In the genomic region with DNA sequence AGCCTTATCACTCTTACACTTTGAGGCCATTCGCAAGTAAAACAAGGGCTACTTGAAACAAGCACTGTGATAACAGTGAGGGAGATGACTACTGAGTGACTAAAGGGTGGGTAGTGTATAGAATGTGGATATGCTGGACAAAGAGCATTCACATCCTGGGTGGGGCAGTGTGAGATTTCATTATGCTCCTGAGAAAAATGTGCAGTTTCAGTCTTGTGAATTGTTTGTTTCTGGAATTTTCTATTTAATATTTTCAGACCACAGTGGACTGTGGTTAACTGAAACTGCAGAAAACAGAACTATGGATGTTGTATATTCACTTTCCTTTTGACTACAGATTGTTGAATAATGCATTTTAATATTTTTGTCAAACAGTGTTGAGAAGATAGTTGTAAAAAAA, we compare ENCODE assay signal across 9 cellular contexts. TPM values are rescaled to one million over a fixed set of nuclear protein-coding genes. Genes with fewer than 3 reads are reported as not detected.
DNase-seq lines count a peak whose midpoint lies in the region; ATAC-seq lines count a peak whose summit lies in the region.
"Had no signal": no experiment of that assay in that cellular context is flagged by ENCODE, and none has a peak within 500 bp of the region (broad histone marks: within the 10 kb centered on the region; RNA-seq: fewer than 3 reads in every experiment).

No MANE protein-coding gene starts in this region.

- no peak overlapping the region for H3K4me3 Mint-ChIP-seq in activated naive CD4-positive, alpha-beta T cell treated with anti-CD3 and anti-CD28 coated beads for 36 hours
- H3K4me3 Mint-ChIP-seq: dendritic cell treated with granulocyte-macrophage colony-stimulating factor and Interleukin-4, amounts not matched to agents 40 ng/mL and 50 ng/mL, for 4 days had no signal

- intact Hi-C loops in activated naive CD4-positive, alpha-beta T cell treated with anti-CD3 and anti-CD28 coated beads for 36 hours (cut with micrococcal nuclease), result no loop called here

- DNase-seq in COLO829 (ENCODE audit: low spot score) (peak; percentile 71), HPDE6-E6E7 (ENCODE audit: extremely low spot score) (peak; percentile 62), fibroblast of the conjunctiva (ENCODE audit: low read depth) (peak; percentile 32), NCI-H748 treated with DMSO at 0.1 percent for 48 hours (lab: John Stamatoyannopoulos, UW) (no peak), NCI-H446 treated with DMSO at 0.1 percent for 48 hours (lab: John Stamatoyannopoulos, UW) (no peak)
- no peak for DNase-seq in NK-92 treated with Interleukin-12 subunit alpha and Interleukin-12 subunit beta, amount 100 ng/mL, for 24 hours (lab: John Stamatoyannopoulos, UW)
- no peak for DNase-seq in activated naive CD4-positive, alpha-beta T cell treated with anti-CD3 and anti-CD28 coated beads for 36 hours

- H3K9me3 Mint-ChIP-seq in activated naive CD4-positive, alpha-beta T cell treated with anti-CD3 and anti-CD28 coated beads for 36 hours, result peaks cover 7% of the 10 kb centered on the region

- peak; percentile 81 for ATAC-seq in GM21528 (IDR thresholded peaks at IDR 0.05; ENCODE audit: low FRiP score, unreplicated experiment)

- CTCF ChIA-PET in activated naive CD4-positive, alpha-beta T cell treated with anti-CD3 and anti-CD28 coated beads for 36 hours (lab: Charles Lee), result no interaction called here

- no peaks in the 10 kb centered on the region for H3K27me3 Mint-ChIP-seq in activated naive CD4-positive, alpha-beta T cell treated with anti-CD3 and anti-CD28 coated beads for 36 hours (ENCODE audit: low read depth)
- H3K27me3 Mint-ChIP-seq: dendritic cell treated with granulocyte-macrophage colony-stimulating factor and Interleukin-4, amounts not matched to agents 40 ng/mL and 50 ng/mL, for 4 days had no signal

- H3K27ac Mint-ChIP-seq in activated naive CD4-positive, alpha-beta T cell treated with anti-CD3 and anti-CD28 coated beads for 36 hours, result no peak overlapping the region
- H3K27ac Mint-ChIP-seq: dendritic cell treated with granulocyte-macrophage colony-stimulating factor and Interleukin-4, amounts not matched to agents 40 ng/mL and 50 ng/mL, for 4 days had no signal

- peaks cover 24% of the 10 kb centered on the region for H3K4me1 Mint-ChIP-seq in activated naive CD4-positive, alpha-beta T cell treated with anti-CD3 and anti-CD28 coated beads for 36 hours (ENCODE audit: low read depth)

- H3K36me3 Mint-ChIP-seq in activated naive CD4-positive, alpha-beta T cell treated with anti-CD3 and anti-CD28 coated beads for 36 hours (ENCODE audit: low read depth), result peaks cover 46% of the 10 kb centered on the region

RNA-seq across cellular contexts. Expression of a gene that starts 25.1 kb away (rescaled TPM):
- total RNA-seq in activated naive CD4-positive, alpha-beta T cell treated with anti-CD3 and anti-CD28 coated beads for 36 hours, result not detected

Comparison
In these comparisons a context has a peak if more than half of its experiments do, and no peak if none do; other contexts are left out.
1. DNase-seq: peak in COLO829 (single experiment), HPDE6-E6E7 (single experiment) and fibroblast of the conjunctiva (single experiment); none in NCI-H748 treated with DMSO at 0.1 percent for 48 hours (single experiment), NK-92 treated with Interleukin-12 subunit alpha and Interleukin-12 subunit beta, amount 100 ng/mL, for 24 hours (single experiment), NCI-H446 treated with DMSO at 0.1 percent for 48 hours (single experiment) and activated naive CD4-positive, alpha-beta T cell treated with anti-CD3 and anti-CD28 coated beads for 36 hours (single experiment).